ENCODE assay signal across 15 cellular contexts in genomic region chr7:42915356-42915755, GRCh38. TPM values are rescaled to one million over a fixed set of nuclear protein-coding genes. Genes with fewer than 3 reads are reported as not detected.
DNase-seq lines count a peak whose midpoint lies in the region; ATAC-seq and TF ChIP-seq lines count a peak whose summit lies in the region.
"Had no signal": no experiment of that assay in that cellular context is flagged by ENCODE, and none has a peak within 500 bp of the region (broad histone marks: within the 10 kb centered on the region; RNA-seq: fewer than 3 reads in every experiment).

No MANE protein-coding gene starts in this region.

- ATAC-seq in RWPE2 (ENCODE audit: low read depth): no peak
- no peak for ATAC-seq in effector memory CD8-positive, alpha-beta T cell (replicated peaks)
- ATAC-seq in naive B cell (ENCODE audit: low read depth in 2 of 2): no peak
- ATAC-seq in GM19351 (IDR thresholded peaks at IDR 0.05; ENCODE audit: unreplicated experiment): no peak
- ATAC-seq in HG03571 (IDR thresholded peaks at IDR 0.05; ENCODE audit: unreplicated experiment): no peak

- H3K27me3 ChIP-seq in RWPE2 (ENCODE audit: insufficient read depth, poor library complexity, severe bottlenecking): no peaks in the 10 kb centered on the region
- H3K27me3 ChIP-seq: adrenal gland had no signal

- no peak for TF ChIP-seq CTCF in RWPE2 (IDR thresholded peaks at IDR 0.05; ENCODE audit: poor library complexity, severe bottlenecking)

- H3K36me3 ChIP-seq in RWPE2 (ENCODE audit: low read depth): peaks cover 49% of the 10 kb centered on the region

- peaks cover 31% of the 10 kb centered on the region for H3K4me1 ChIP-seq in RWPE2 (ENCODE audit: insufficient read depth, poor library complexity, severe bottlenecking)

- DNase-seq in COLO829 (ENCODE audit: low spot score) (peak; percentile 72), RWPE2 (ENCODE audit: low spot score) (no peak), naive B cell (no peak), midbrain (lab: John Stamatoyannopoulos, UW) (no peak), A172 (ENCODE audit: low spot score) (no peak)
- no peak for DNase-seq in effector memory CD8-positive, alpha-beta T cell
- DNase-seq: activated CD8-positive, alpha-beta memory T cell treated with anti-CD3 and anti-CD28 coated beads for 24 hours; adrenal gland; H7; NCI-H2081; NCI-H774 had no signal

- no peaks in the 10 kb centered on the region for H3K9me3 ChIP-seq in RWPE2 (ENCODE audit: severe bottlenecking)
- H3K9me3 ChIP-seq: adrenal gland had no signal

- peaks cover 9 to 11% of the 10 kb centered on the region in 2 donors for H3K4me1 Mint-ChIP-seq in effector memory CD8-positive, alpha-beta T cell (ENCODE audit: low read depth in 2 of 2)
- peaks cover 14 to 29% (median 27%) of the 10 kb centered on the region in 3 donors for H3K4me1 Mint-ChIP-seq in naive B cell

- no peaks in the 10 kb centered on the region for H3K27me3 Mint-ChIP-seq in effector memory CD8-positive, alpha-beta T cell
- no peaks in the 10 kb centered on the region for H3K27me3 Mint-ChIP-seq in naive B cell

- peak overlapping the region; percentile 23 to 54 for H3K27ac Mint-ChIP-seq in effector memory CD8-positive, alpha-beta T cell
- peak overlapping the region in 4 of 6 donors; percentile 14 to 72 (median 58) for H3K27ac Mint-ChIP-seq in naive B cell

- H3K9me3 Mint-ChIP-seq in effector memory CD8-positive, alpha-beta T cell: no peaks in the 10 kb centered on the region
- no peaks in the 10 kb centered on the region for H3K9me3 Mint-ChIP-seq in naive B cell

- peak overlapping the region; percentile 77 for H3K27ac ChIP-seq in RWPE2 (ENCODE audit: poor library complexity, severe bottlenecking)
- H3K27ac ChIP-seq: C4-2B, HL-60 had no signal

- H3K36me3 Mint-ChIP-seq in effector memory CD8-positive, alpha-beta T cell (ENCODE audit: insufficient read depth): peaks cover 44% of the 10 kb centered on the region
- H3K36me3 Mint-ChIP-seq in naive B cell: peaks cover 0 to 12% of the 10 kb centered on the region in 2 donors

- no peak overlapping the region for H3K4me3 Mint-ChIP-seq in effector memory CD8-positive, alpha-beta T cell
- peak overlapping the region in 4 of 8 donors; percentile 20 to 60 (median 29) for H3K4me3 Mint-ChIP-seq in naive B cell

- H3K4me3 ChIP-seq in RWPE2 (ENCODE audit: severe bottlenecking): no peak overlapping the region
- H3K4me3 ChIP-seq: adrenal gland had no signal

RNA-seq across cellular contexts. Expression of gene C7orf25, which starts 3.5 kb away (rescaled TPM):
- polyA plus RNA-seq in naive B cell (ENCODE audit: low read depth in 6 of 6): 1 to 10 TPM in 5 of 6 donors, under 1 TPM in 1; 0.69 to 6.9 (median 2.8) TPM
- total RNA-seq in A172 (2014; rRNA removed; shearing (Covaris generic)): 29.2 and 46.5 TPM in 2 replicates

RNA-seq across cellular contexts. Expression of gene PSMA2, which starts 16.6 kb away (rescaled TPM):
- polyA plus RNA-seq in naive B cell (ENCODE audit: low read depth in 6 of 6): 100 to 1,000 TPM; 214 to 299 (median 259) TPM
- 430 and 440 TPM in 2 replicates for total RNA-seq in A172 (2014; rRNA removed; shearing (Covaris generic))

RNA-seq across cellular contexts. Expression of gene MRPL32, which starts 16.8 kb away (rescaled TPM):
- polyA plus RNA-seq in naive B cell (ENCODE audit: low read depth in 6 of 6): 10 to 100 TPM; 19.8 to 55.5 (median 45.4) TPM
- 159 and 181 TPM in 2 replicates for total RNA-seq in A172 (2014; rRNA removed; shearing (Covaris generic))
